Comparison of ENCODE assay signal across 25 cellular contexts in genomic region chr21:43354666-43355065, GRCh38.
DNase-seq lines count a peak whose midpoint lies in the region; ATAC-seq and TF ChIP-seq lines count a peak whose summit lies in the region.
"Had no signal": no experiment of that assay in that cellular context is flagged by ENCODE, and none has a peak within 500 bp of the region (broad histone marks: within the 10 kb centered on the region; RNA-seq: fewer than 3 reads in every experiment).

No MANE protein-coding gene starts in this region.

- peaks cover 53% of the 10 kb centered on the region for H3K4me1 ChIP-seq in Karpas-422 (ENCODE audit: low read length)
- H3K4me1 ChIP-seq: left lung had no signal

- H3K27me3 ChIP-seq in Karpas-422 (ENCODE audit: low read length) = no peaks in the 10 kb centered on the region
- H3K27me3 ChIP-seq: esophagus squamous epithelium, hepatocyte, left lung, ovary, suprapubic skin had no signal

- DNase-seq in activated naive CD4-positive, alpha-beta T cell treated with anti-CD3 and anti-CD28 coated beads for 36 hours = no peak
- DNase-seq in Karpas-422 (peak; percentile 70), endothelial cell (ENCODE audit: low spot score) (no peak), NCI-H1417 treated with DMSO at 0.1 percent for 48 hours (lab: John Stamatoyannopoulos, UW) (no peak), NCI-H345 (lab: John Stamatoyannopoulos, UW) (no peak), Right ventricle myocardium superior (no peak)
- DNase-seq: activated CD4-positive, alpha-beta T cell treated with anti-CD3 and anti-CD28 coated beads, Interleukin-2, amount 50 U/mL, for 48 hours; activated T-cell treated with anti-CD3 and anti-CD28 coated beads, Interleukin-2, amount 50 U/mL, for 4 hours; aorta; cortex of kidney; esophagus squamous epithelium; GOT3; immature natural killer cell; KG1; left lung; NCI-H510A treated with DMSO at 0.1 percent for 48 hours; NK-92 treated with Interleukin-12 subunit alpha and Interleukin-12 subunit beta, amount 100 ng/mL, for 24 hours; ovary; stimulated activated CD4-positive, alpha-beta T cell treated with anti-CD3 and anti-CD28 coated beads, Interleukin-4, amount 100 ng/mL, for 1 hour; stimulated activated naive B cell treated with anti-CD40 and anti-IgM and Interleukin-4, amounts not matched to agents 10 μg/mL and 1 μg/mL and 100 μg/mL, for 72 hours had no signal

- no peak for ATAC-seq in Right ventricle myocardium superior (ENCODE audit: poor library complexity)
- ATAC-seq: activated T-cell treated with anti-CD3 and anti-CD28 coated beads, Interleukin-2, amount 50 U/mL, for 4 hours; left lung; naive thymus-derived CD4-positive, alpha-beta T cell; stimulated activated naive B cell treated with anti-CD40 and anti-IgM and Interleukin-4, amounts not matched to agents 10 μg/mL and 1 μg/mL and 100 μg/mL, for 72 hours had no signal

- no peak overlapping the region for H3K4me3 Mint-ChIP-seq in activated naive CD4-positive, alpha-beta T cell treated with anti-CD3 and anti-CD28 coated beads, Interleukin-2, amount 50 U/mL, for 24 hours
- no peak overlapping the region for H3K4me3 Mint-ChIP-seq in activated naive CD4-positive, alpha-beta T cell treated with anti-CD3 and anti-CD28 coated beads for 36 hours
- H3K4me3 Mint-ChIP-seq in endothelial cell (ENCODE audit: unreplicated experiment) = no peak overlapping the region
- H3K4me3 Mint-ChIP-seq: activated T-cell treated with anti-CD3 and anti-CD28 coated beads, Interleukin-2, amount 50 U/mL, for 4 hours; CD4-positive, CD25-positive, alpha-beta regulatory T cell; immature natural killer cell; naive thymus-derived CD4-positive, alpha-beta T cell; stimulated activated naive B cell treated with anti-CD40 and anti-IgM and Interleukin-4, amounts not matched to agents 10 μg/mL and 1 μg/mL and 100 μg/mL, for 72 hours had no signal

- H3K9me2 ChIP-seq in Karpas-422 (replicated peaks; ENCODE audit: insufficient read depth, low read length) = no peaks in the 10 kb centered on the region

- no peak overlapping the region for H2AFZ ChIP-seq in Karpas-422 (ENCODE audit: low read length)
- H2AFZ ChIP-seq: hepatocyte had no signal

- H3K36me3 Mint-ChIP-seq in activated naive CD4-positive, alpha-beta T cell treated with anti-CD3 and anti-CD28 coated beads, Interleukin-2, amount 50 U/mL, for 24 hours = no peaks in the 10 kb centered on the region
- no peaks in the 10 kb centered on the region for H3K36me3 Mint-ChIP-seq in activated naive CD4-positive, alpha-beta T cell treated with anti-CD3 and anti-CD28 coated beads for 36 hours (ENCODE audit: low read depth)
- H3K36me3 Mint-ChIP-seq in endothelial cell (ENCODE audit: low read depth, unreplicated experiment) = no peaks in the 10 kb centered on the region
- H3K36me3 Mint-ChIP-seq: CD4-positive, CD25-positive, alpha-beta regulatory T cell; immature natural killer cell; naive thymus-derived CD4-positive, alpha-beta T cell; stimulated activated naive B cell treated with anti-CD40 and anti-IgM and Interleukin-4, amounts not matched to agents 10 μg/mL and 1 μg/mL and 100 μg/mL, for 72 hours had no signal

- peak overlapping the region; percentile 98 for H3K27ac ChIP-seq in Karpas-422 (ENCODE audit: low read length)
- H3K27ac ChIP-seq: hepatocyte, left lung, ovary, suprapubic skin had no signal

- CTCF ChIA-PET in activated naive CD4-positive, alpha-beta T cell treated with anti-CD3 and anti-CD28 coated beads for 36 hours (lab: Charles Lee) = no interaction called here

- H3K9me3 Mint-ChIP-seq in activated naive CD4-positive, alpha-beta T cell treated with anti-CD3 and anti-CD28 coated beads, Interleukin-2, amount 50 U/mL, for 24 hours = no peaks in the 10 kb centered on the region
- H3K9me3 Mint-ChIP-seq in activated naive CD4-positive, alpha-beta T cell treated with anti-CD3 and anti-CD28 coated beads for 36 hours = no peaks in the 10 kb centered on the region
- no peaks in the 10 kb centered on the region for H3K9me3 Mint-ChIP-seq in endothelial cell (ENCODE audit: unreplicated experiment)
- H3K9me3 Mint-ChIP-seq: activated T-cell treated with anti-CD3 and anti-CD28 coated beads, Interleukin-2, amount 50 U/mL, for 4 hours; CD4-positive, CD25-positive, alpha-beta regulatory T cell; immature natural killer cell; naive thymus-derived CD4-positive, alpha-beta T cell; stimulated activated naive B cell treated with anti-CD40 and anti-IgM and Interleukin-4, amounts not matched to agents 10 μg/mL and 1 μg/mL and 100 μg/mL, for 72 hours had no signal

- H3K27ac Mint-ChIP-seq in activated naive CD4-positive, alpha-beta T cell treated with anti-CD3 and anti-CD28 coated beads, Interleukin-2, amount 50 U/mL, for 24 hours = peak overlapping the region; percentile 63
- H3K27ac Mint-ChIP-seq in activated naive CD4-positive, alpha-beta T cell treated with anti-CD3 and anti-CD28 coated beads for 36 hours = no peak overlapping the region
- H3K27ac Mint-ChIP-seq in endothelial cell (ENCODE audit: unreplicated experiment) = peak overlapping the region; percentile 26
- H3K27ac Mint-ChIP-seq: immature natural killer cell had no signal

- H3K9ac ChIP-seq in Karpas-422 (ENCODE audit: low read length) = peak overlapping the region; percentile 83

- H3K4me1 Mint-ChIP-seq in activated naive CD4-positive, alpha-beta T cell treated with anti-CD3 and anti-CD28 coated beads, Interleukin-2, amount 50 U/mL, for 24 hours = peaks cover 6% of the 10 kb centered on the region
- peaks cover 8% of the 10 kb centered on the region for H3K4me1 Mint-ChIP-seq in activated naive CD4-positive, alpha-beta T cell treated with anti-CD3 and anti-CD28 coated beads for 36 hours (ENCODE audit: low read depth)
- H3K4me1 Mint-ChIP-seq in endothelial cell (ENCODE audit: unreplicated experiment) = no peaks in the 10 kb centered on the region
- H3K4me1 Mint-ChIP-seq: immature natural killer cell had no signal

- no peaks in the 10 kb centered on the region for H3K27me3 Mint-ChIP-seq in activated naive CD4-positive, alpha-beta T cell treated with anti-CD3 and anti-CD28 coated beads, Interleukin-2, amount 50 U/mL, for 24 hours
- H3K27me3 Mint-ChIP-seq in activated naive CD4-positive, alpha-beta T cell treated with anti-CD3 and anti-CD28 coated beads for 36 hours (ENCODE audit: low read depth) = no peaks in the 10 kb centered on the region
- H3K27me3 Mint-ChIP-seq in endothelial cell (ENCODE audit: unreplicated experiment) = peaks cover 3% of the 10 kb centered on the region
- H3K27me3 Mint-ChIP-seq: CD4-positive, CD25-positive, alpha-beta regulatory T cell; naive thymus-derived CD4-positive, alpha-beta T cell; stimulated activated naive B cell treated with anti-CD40 and anti-IgM and Interleukin-4, amounts not matched to agents 10 μg/mL and 1 μg/mL and 100 μg/mL, for 72 hours had no signal

- no peak for TF ChIP-seq CTCF in endothelial cell (IDR thresholded peaks at IDR 0.05; ENCODE audit: unreplicated experiment)

- no peaks in the 10 kb centered on the region for H4K20me1 ChIP-seq in Karpas-422 (ENCODE audit: insufficient read depth, low read depth, low read length)

- no peaks in the 10 kb centered on the region for H3K36me3 ChIP-seq in Karpas-422 (ENCODE audit: insufficient read depth, low read length)
- H3K36me3 ChIP-seq: esophagus squamous epithelium, left lung, ovary, suprapubic skin had no signal

- intact Hi-C loops in activated naive CD4-positive, alpha-beta T cell treated with anti-CD3 and anti-CD28 coated beads for 36 hours (cut with micrococcal nuclease) = no loop called here
- intact Hi-C loops in Right ventricle myocardium superior (cut with DNase I) = loop anchor here (5.0 kb wide), 1 partner anchor 52 kb away; no protein-coding TSS in a partner anchor

- H3K79me2 ChIP-seq in Karpas-422 (ENCODE audit: low read length) = no peaks in the 10 kb centered on the region
- H3K79me2 ChIP-seq: hepatocyte had no signal

- no peaks in the 10 kb centered on the region for H3K9me3 ChIP-seq in Karpas-422 (ENCODE audit: low read length)
- H3K9me3 ChIP-seq: esophagus squamous epithelium, left lung, ovary, suprapubic skin had no signal

- H3K4me2 ChIP-seq in Karpas-422 (ENCODE audit: low read depth, low read length, poor library complexity, severe bottlenecking) = peak overlapping the region; percentile 67
- H3K4me2 ChIP-seq: hepatocyte had no signal

- peak overlapping the region; percentile 50 for H3K4me3 ChIP-seq in Karpas-422 (ENCODE audit: low read length)
- H3K4me3 ChIP-seq: esophagus squamous epithelium, hepatocyte, left lung, ovary, suprapubic skin had no signal
